In genomic region chr13:89434624-89435023, GRCh38 we compare ENCODE assay signal across 8 cellular contexts.
A peak's percentile ranks its signal among the peaks of the same experiment; 100 is the strongest.
DNase-seq lines count a peak whose midpoint lies in the region; ATAC-seq, FAIRE-seq and TF ChIP-seq lines count a peak whose summit lies in the region.
"Not testable (repeated sequence)": the region's sequence is repeated elsewhere in the genome, so short reads cannot be mapped to it uniquely, and the experiment has no call there.

No MANE protein-coding gene starts in this region.

- H3K27me3 Mint-ChIP-seq in astrocyte (ENCODE audit: low read depth, unreplicated experiment), result not testable (repeated sequence)

- H3K4me3 Mint-ChIP-seq in astrocyte (ENCODE audit: unreplicated experiment), result not testable (repeated sequence)

- not testable (repeated sequence) for H3K4me1 ChIP-seq in RWPE2 (ENCODE audit: insufficient read depth, poor library complexity, severe bottlenecking); astrocyte (ENCODE audit: insufficient read depth, low read length); fibroblast of lung (ENCODE audit: control insufficient read depth, extremely low read depth, insufficient read depth, low read length)

- not testable (repeated sequence) for H3K27me3 ChIP-seq in H7 (ENCODE audit: control insufficient read depth, insufficient read depth, low read length); RWPE2 (ENCODE audit: insufficient read depth, poor library complexity, severe bottlenecking); astrocyte (ENCODE audit: insufficient read depth, low read length); fibroblast of lung (ENCODE audit: control insufficient read depth, insufficient read depth, low read length)

- not testable (repeated sequence) for H4K20me1 ChIP-seq in astrocyte (ENCODE audit: insufficient read depth, low read length); fibroblast of lung (ENCODE audit: control insufficient read depth, extremely low read depth, insufficient read depth, low read length)

- not testable (repeated sequence) for H3K4me1 Mint-ChIP-seq in astrocyte (ENCODE audit: low read depth, unreplicated experiment)

- H3K36me3 ChIP-seq in H7 (replicated peaks; ENCODE audit: control insufficient read depth, insufficient read depth, low read length); RWPE2 (ENCODE audit: low read depth); astrocyte (ENCODE audit: insufficient read depth, low read length); fibroblast of lung (ENCODE audit: control insufficient read depth, insufficient read depth, low read length): not testable (repeated sequence)

- FAIRE-seq in astrocyte (lab: Jason Lieb, UNC), result not testable (repeated sequence)

- not testable (repeated sequence) for H3K9me3 Mint-ChIP-seq in astrocyte (ENCODE audit: unreplicated experiment)

- TF ChIP-seq CTCF in RWPE2 (IDR thresholded peaks at IDR 0.05; ENCODE audit: poor library complexity, severe bottlenecking), result peak; percentile 57
- TF ChIP-seq CTCF in astrocyte (IDR thresholded peaks at IDR 0.05; ENCODE audit: insufficient read depth, low read depth, low read length), result not testable (repeated sequence)
- peak in 1 of 2 donors; percentile 3 for TF ChIP-seq CTCF in fibroblast of lung (conservative IDR thresholded peaks at IDR 0.05 in 1 of 2, IDR thresholded peaks at IDR 0.05 in 1 of 2; ENCODE audit: low read depth in 1 of 2, low read length in 2 of 2)

- H3K79me2 ChIP-seq in astrocyte (ENCODE audit: insufficient read depth, low read length); fibroblast of lung (ENCODE audit: control insufficient read depth, insufficient read depth, low read length): not testable (repeated sequence)

- peak; percentile 62 for ATAC-seq in RWPE2 (ENCODE audit: low read depth)

- H3K9me3 ChIP-seq in RWPE2 (ENCODE audit: severe bottlenecking); astrocyte (ENCODE audit: insufficient read depth, low read depth, low read length); fibroblast of lung (ENCODE audit: control insufficient read depth, insufficient read depth, low read depth, low read length): not testable (repeated sequence)

- H3K9ac ChIP-seq in astrocyte (ENCODE audit: low read length); fibroblast of lung (ENCODE audit: insufficient read depth, low read length): not testable (repeated sequence)

- DNase-seq in AG20443 (ENCODE audit: low spot score) (peak; percentile 19), H7 (peak; percentile 26), NCI-H226 (peak; percentile 33), astrocyte (ENCODE audit: low read depth) (peak; percentile 9), fibroblast of lung (ENCODE audit: low read depth in 2 of 2) (peak; percentile 18 to 26), iris pigment epithelial cell (ENCODE audit: low read depth) (peak; percentile 11), stromal cell of bone marrow (ENCODE audit: low read depth) (peak; percentile 2)
- not testable (repeated sequence) for DNase-seq in RWPE2 (ENCODE audit: low spot score)

- H2AFZ ChIP-seq in astrocyte (ENCODE audit: low read depth, low read length); fibroblast of lung (ENCODE audit: low read length): not testable (repeated sequence)

- not testable (repeated sequence) for H3K27ac Mint-ChIP-seq in astrocyte (ENCODE audit: unreplicated experiment)

- not testable (repeated sequence) for H3K4me2 ChIP-seq in astrocyte (ENCODE audit: low read length); fibroblast of lung (ENCODE audit: extremely low read depth, insufficient read depth, low read length)

- not testable (repeated sequence) for H3K27ac ChIP-seq in RWPE2 (ENCODE audit: poor library complexity, severe bottlenecking); astrocyte (ENCODE audit: low read depth, low read length); fibroblast of lung (ENCODE audit: insufficient read depth, low read length)

- H3K4me3 ChIP-seq in H7 (ENCODE audit: insufficient read depth, low read depth, low read length); RWPE2 (ENCODE audit: severe bottlenecking); astrocyte (ENCODE audit: insufficient read depth, low read depth, low read length); fibroblast of lung (replicated peaks in 1 of 4; ENCODE audit: control extremely low read depth in 1 of 4, insufficient read depth in 1 of 4, low read depth in 3 of 4, low read length in 4 of 4): not testable (repeated sequence)

- not testable (repeated sequence) for H3K36me3 Mint-ChIP-seq in astrocyte (ENCODE audit: low read depth, unreplicated experiment)
